ENCODE assay signal across 1 cellular context in the genomic region with DNA sequence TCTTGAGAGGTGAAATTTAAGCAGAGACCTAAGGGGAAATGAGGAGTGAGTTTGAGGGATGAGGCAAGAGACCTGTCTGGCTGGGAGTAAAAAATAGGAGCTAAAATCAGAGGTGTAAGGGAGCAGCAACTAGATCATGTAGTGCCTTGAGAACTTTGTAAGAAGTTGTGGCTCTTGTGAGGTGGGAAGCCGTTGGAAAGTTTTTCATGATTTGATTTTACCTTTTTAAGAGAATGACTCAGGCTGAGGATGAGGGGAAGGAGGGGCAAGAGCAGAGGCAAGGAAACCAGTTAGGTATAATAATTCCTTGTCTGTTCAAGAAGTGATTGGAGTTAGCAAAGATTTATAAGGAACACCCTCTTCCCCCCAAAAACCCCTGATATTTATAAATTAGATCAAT.
TF ChIP-seq lines count a peak whose summit lies in the region.

No MANE protein-coding gene starts in this region.

TF ChIP-seq in K562, 482 proteins besides CTCF, POLR2A, EP300 and RAD21:
- TF ChIP-seq GTF2A2 (tag; IDR thresholded peaks at IDR 0.05) (no peak), NFE2L1 (tag; IDR thresholded peaks at IDR 0.05; ENCODE audit: borderline replicate concordance, low read depth) (no peak), BRF2 (IDR thresholded peaks at IDR 0.05; ENCODE audit: borderline replicate concordance, insufficient read depth, insufficient read length) (no peak), IRF2 (CRISPR knock-in tag; IDR thresholded peaks at IDR 0.05) (no peak), ZNF212 (CRISPR knock-in tag; IDR thresholded peaks at IDR 0.05) (no peak), SIRT6 (IDR thresholded peaks at IDR 0.05; ENCODE audit: low read depth, low read length) (no peak), PHF21A (IDR thresholded peaks at IDR 0.05; ENCODE audit: borderline replicate concordance, low read depth) (no peak), MEF2A (IDR thresholded peaks at IDR 0.05; ENCODE audit: control insufficient read depth, low read depth, low read length) (no peak), CXXC5 (CRISPR knock-in tag; IDR thresholded peaks at IDR 0.05) (no peak), POU5F1 (IDR thresholded peaks at IDR 0.05; ENCODE audit: borderline replicate concordance, low read depth, low read length, partially characterized antibody) (no peak), FOXM1 (IDR thresholded peaks at IDR 0.05; ENCODE audit: low read depth) (no peak), FOXM1 (CRISPR knock-in tag; IDR thresholded peaks at IDR 0.05; ENCODE audit: low read depth) (no peak)
